18 cellular contexts compared by ENCODE assay signal in the genomic region with DNA sequence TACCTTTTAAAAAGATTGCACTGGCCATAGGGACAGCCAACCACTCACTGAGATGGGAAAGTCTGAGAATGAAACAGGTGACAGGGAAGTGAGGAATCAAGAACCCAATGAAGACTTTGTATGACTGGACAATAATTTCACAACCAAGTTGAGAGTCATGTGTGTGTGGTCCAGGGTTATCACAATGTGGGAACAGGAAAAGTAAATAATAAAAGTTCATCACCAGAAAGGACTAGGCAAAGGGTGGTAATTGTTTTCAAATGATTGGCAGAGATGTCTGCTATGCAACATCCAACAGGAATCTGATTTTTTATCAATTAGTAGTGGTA.
DNase-seq lines count a peak whose midpoint lies in the region; ATAC-seq and TF ChIP-seq lines count a peak whose summit lies in the region.
"Had no signal": no experiment of that assay in that cellular context is flagged by ENCODE, and none has a peak within 500 bp of the region (broad histone marks: within the 10 kb centered on the region; RNA-seq: fewer than 3 reads in every experiment).

No MANE protein-coding gene starts in this region.

- TF ChIP-seq CTCF in KMS-11 (conservative IDR thresholded peaks at IDR 0.05; ENCODE audit: low read depth, low read length): no peak
- TF ChIP-seq CTCF in lower lobe of right lung (IDR thresholded peaks at IDR 0.05): no peak
- no peak for TF ChIP-seq CTCF in chondrocyte (IDR thresholded peaks at IDR 0.05)

- H4K20me1 ChIP-seq in KMS-11 (ENCODE audit: insufficient read depth): no peaks in the 10 kb centered on the region

- H3K9ac ChIP-seq in KMS-11 (no peak overlapping the region), stomach smooth muscle (ENCODE audit: low read length in 2 of 2) (no peak overlapping the region)

- no peaks in the 10 kb centered on the region for H3K4me1 Mint-ChIP-seq in chondrocyte (ENCODE audit: low read depth)
- H3K4me1 Mint-ChIP-seq: CD4-positive, CD25-positive, alpha-beta regulatory T cell had no signal

- H3K27me3 Mint-ChIP-seq in chondrocyte (ENCODE audit: low read depth): no peaks in the 10 kb centered on the region

- no peaks in the 10 kb centered on the region for H3K9me3 ChIP-seq in lower lobe of right lung
- H3K9me3 ChIP-seq in stomach smooth muscle (ENCODE audit: control insufficient read depth in 2 of 2, low read length in 2 of 2): no peaks in the 10 kb centered on the region
- H3K9me3 ChIP-seq: Caco-2 had no signal

- H3K27ac Mint-ChIP-seq in chondrocyte (ENCODE audit: unreplicated experiment): no peak overlapping the region

- DNase-seq in amniotic epithelial cell (ENCODE audit: low read depth): peak; percentile 59
- no peak for DNase-seq in lower lobe of right lung
- DNase-seq in hypothalamus (lab: John Stamatoyannopoulos, UW): no peak
- no peak for DNase-seq in chondrocyte (ENCODE audit: low spot score)
- no peak for DNase-seq in effector CD4-positive, alpha-beta T cell
- DNase-seq: ACHN; Caco-2; CD4-positive, CD25-positive, alpha-beta regulatory T cell; H7; IMR-90; NCI-H1436 treated with DMSO at 0.1 percent for 48 hours; NCI-H2081; NCI-H510A; Right ventricle myocardium superior had no signal

- peaks cover 8% of the 10 kb centered on the region for H3K9me3 Mint-ChIP-seq in chondrocyte (ENCODE audit: low read depth)

- no peak overlapping the region for H3K4me3 Mint-ChIP-seq in chondrocyte (ENCODE audit: unreplicated experiment)
- H3K4me3 Mint-ChIP-seq: CD4-positive, CD25-positive, alpha-beta regulatory T cell had no signal

- intact Hi-C loops in lower lobe of right lung (cut with DNase I): no loop called here

- H3K36me3 ChIP-seq in KMS-11 (ENCODE audit: insufficient read depth) (no peaks in the 10 kb centered on the region), lower lobe of right lung (no peaks in the 10 kb centered on the region), stomach smooth muscle (ENCODE audit: control insufficient read depth in 2 of 2, insufficient read depth in 2 of 2, low read length in 2 of 2) (no peaks in the 10 kb centered on the region)

- no peaks in the 10 kb centered on the region for H3K27me3 ChIP-seq in KMS-11 (ENCODE audit: insufficient read depth, low read depth)
- H3K27me3 ChIP-seq in lower lobe of right lung (ENCODE audit: low read depth): no peaks in the 10 kb centered on the region
- H3K27me3 ChIP-seq in stomach smooth muscle (ENCODE audit: control insufficient read depth in 1 of 2, insufficient read depth in 2 of 2, low read length in 2 of 2): peaks cover 0 to 2% of the 10 kb centered on the region in 2 donors

- peak overlapping the region; percentile 82 for H3K4me2 ChIP-seq in KMS-11

- no peak overlapping the region for H2AFZ ChIP-seq in KMS-11 (ENCODE audit: low read depth)

- ATAC-seq in lower lobe of right lung (no peak), HG02884 (IDR thresholded peaks at IDR 0.05; ENCODE audit: unreplicated experiment) (no peak)

- H3K4me3 ChIP-seq in KMS-11 (IDR thresholded peaks at IDR 0.05; ENCODE audit: insufficient read depth, low read depth, low read length) (no peak overlapping the region), lower lobe of right lung (no peak overlapping the region), stomach smooth muscle (ENCODE audit: low read length in 2 of 2) (no peak overlapping the region)
- H3K4me3 ChIP-seq: SK-N-MC had no signal

- no peaks in the 10 kb centered on the region for H3K36me3 Mint-ChIP-seq in chondrocyte (ENCODE audit: low read depth)
- H3K36me3 Mint-ChIP-seq: CD4-positive, CD25-positive, alpha-beta regulatory T cell had no signal

- H3K27ac ChIP-seq in KMS-11 (peak overlapping the region; percentile 93), lower lobe of right lung (peak overlapping the region; percentile 18), stomach smooth muscle (ENCODE audit: low read length) (peak overlapping the region; percentile 74)
- H3K27ac ChIP-seq: SK-N-MC had no signal

- H3K79me2 ChIP-seq in KMS-11 (ENCODE audit: insufficient read depth, low read depth): peaks cover 63% of the 10 kb centered on the region

- H3K4me1 ChIP-seq in KMS-11 (ENCODE audit: low read depth, poor library complexity, severe bottlenecking) (peaks cover 68% of the 10 kb centered on the region), lower lobe of right lung (peaks cover 13% of the 10 kb centered on the region), stomach smooth muscle (ENCODE audit: control insufficient read depth, insufficient read depth, low read length) (peaks cover 14% of the 10 kb centered on the region)
- H3K4me1 ChIP-seq: Caco-2 had no signal

Comparison
In these comparisons a context has a peak if more than half of its experiments do, and no peak if none do; other contexts are left out.
1. H3K27ac ChIP-seq: peak in every context shown above with its lines; median percentile 93 in KMS-11; 74 in stomach smooth muscle; 18 in lower lobe of right lung.